23 cellular contexts compared by ENCODE assay signal in the genomic region with DNA sequence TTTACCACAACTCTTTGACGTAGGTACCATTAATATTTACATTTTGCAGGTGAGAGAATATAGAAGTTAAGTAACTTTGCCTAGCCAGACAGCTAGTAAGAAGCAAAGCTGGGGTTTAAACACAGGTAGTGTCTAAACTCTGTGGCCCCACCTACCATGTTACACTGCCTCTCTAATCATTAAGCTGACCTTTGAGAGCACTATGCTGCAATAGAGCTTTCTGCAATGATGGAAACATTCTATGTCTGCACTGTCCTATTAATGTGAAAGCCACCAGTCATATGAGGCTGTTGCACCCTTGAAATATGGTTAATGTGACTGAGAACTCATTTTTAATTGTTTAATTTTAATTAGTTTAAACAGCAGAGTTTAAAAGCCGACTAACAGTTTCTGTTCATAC. TPM values are rescaled to one million over a fixed set of nuclear protein-coding genes. Genes with fewer than 3 reads are reported as not detected.
"Had no signal": no experiment of that assay in that cellular context is flagged by ENCODE, and none has a peak within 500 bp of the region (broad histone marks: within the 10 kb centered on the region; RNA-seq: fewer than 3 reads in every experiment).

No MANE protein-coding gene starts in this region.

- DNase-seq: activated CD4-positive, alpha-beta T cell treated with anti-CD3 and anti-CD28 coated beads for 48 hours; activated CD4-positive, alpha-beta T cell treated with anti-CD3 and anti-CD28 coated beads, Interleukin-2, amount 50 U/mL, for 4 hours; activated CD4-positive, CD25-positive, alpha-beta regulatory T cell treated with anti-CD3 and anti-CD28 coated beads, Interleukin-2, amount 50 U/mL, for 72 hours; activated CD8-positive, alpha-beta memory T cell treated with anti-CD3 and anti-CD28 coated beads, Interleukin-2, amount 10 ng/mL, durations not matched to agents 7 days and 5 days; activated effector memory CD4-positive, alpha-beta T cell treated with Interleukin-2 at 50 U/mL for 16 hours; activated naive CD4-positive, alpha-beta T cell; activated T-cell treated with anti-CD3 and anti-CD28 coated beads, Interleukin-2, amount 50 U/mL, for 24 hours; aorta; Karpas-422; MM.1S; NCI-H1105; NCI-H1436; NCI-H187; NCI-H2081; NCI-H510A treated with DMSO at 0.1 percent for 48 hours; NCI-H69; NK-92 treated with Interleukin-12 subunit alpha and Interleukin-12 subunit beta, amount 100 ng/mL, for 24 hours; PC-3; SHP77 had no signal

- H3K36me3 ChIP-seq: breast epithelium had no signal

- FAIRE-seq: RCC 7860 had no signal

- H3K4me3 ChIP-seq: breast epithelium had no signal

- H3K27ac ChIP-seq: breast epithelium had no signal

- H3K9me3 ChIP-seq: breast epithelium had no signal

- ATAC-seq: activated CD8-positive, alpha-beta memory T cell treated with anti-CD3 and anti-CD28 coated beads, Interleukin-2, amount 10 ng/mL, durations not matched to agents 7 days and 5 days; PC-3; WTC11 had no signal

- H3K4me1 ChIP-seq: breast epithelium had no signal

- H3K27me3 ChIP-seq: breast epithelium had no signal

RNA-seq across cellular contexts. Expression of a gene that starts 6.3 kb away (rescaled TPM):
- total RNA-seq: activated CD8-positive, alpha-beta memory T cell treated with anti-CD3 and anti-CD28 coated beads, Interleukin-2, amount 10 ng/mL, durations not matched to agents 7 days and 5 days; activated T-helper 1 cell treated with anti-CD3 and anti-CD28 coated beads, Interleukin-12 subunit alpha, Interleukin-12 subunit beta, Interleukin-2, Interleukin-4 antibody, amounts not matched to agents 30 ng/mL and 10 ng/mL and 1 ng/mL, durations not matched to agents 14 hours and 24 hours and 36 hours; PC-3; WTC11 had no signal
